1 cellular context compared by ENCODE assay signal in the genomic region with DNA sequence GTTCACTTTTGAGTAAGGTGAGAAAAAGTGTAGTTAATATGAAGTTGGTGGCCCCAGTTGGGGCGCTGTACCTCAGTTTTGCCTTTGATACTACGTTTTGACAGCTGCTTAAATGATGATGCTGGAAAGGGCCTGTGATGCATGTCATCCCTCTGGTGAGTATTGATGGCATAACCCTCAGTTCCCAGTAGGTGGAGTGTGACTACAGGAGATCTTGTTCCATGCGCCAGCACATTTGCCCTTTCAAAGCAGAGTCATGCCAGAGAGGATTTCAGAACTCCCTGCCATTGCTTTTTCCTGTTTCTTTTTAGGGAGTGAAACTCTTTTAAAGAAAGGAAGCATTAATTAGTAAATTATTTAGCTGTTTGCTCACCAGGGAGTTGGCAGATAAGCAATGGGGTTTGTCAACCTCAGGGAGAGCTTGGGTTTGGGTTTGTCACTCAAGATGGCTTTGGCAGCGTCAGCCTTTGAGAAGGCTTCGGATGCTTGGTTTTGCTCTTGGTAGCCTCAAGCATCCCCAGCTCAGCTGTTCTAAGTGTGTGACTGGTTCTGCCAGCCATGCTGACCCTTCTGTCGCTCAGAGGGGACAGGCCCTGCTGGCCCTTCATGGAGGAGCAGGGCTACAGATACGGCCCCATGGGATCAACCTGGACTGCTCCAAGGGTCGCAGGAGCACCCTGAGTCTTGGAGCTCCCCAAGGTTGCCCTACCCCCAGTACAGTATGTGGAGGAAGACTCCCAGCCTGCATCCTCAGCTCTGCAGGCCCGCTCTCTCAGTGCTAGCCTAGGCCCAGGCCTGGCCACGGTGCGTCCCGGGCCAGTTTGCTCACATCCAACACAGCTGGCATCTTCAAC.
A peak's percentile ranks its signal among the peaks of the same experiment; 100 is the strongest.
TF ChIP-seq lines count a peak whose summit lies in the region.

No MANE protein-coding gene starts in this region.

TF ChIP-seq in K562, 482 proteins besides CTCF, POLR2A, EP300 and RAD21 (continued from another document):
- TF ChIP-seq, protein P1, sequence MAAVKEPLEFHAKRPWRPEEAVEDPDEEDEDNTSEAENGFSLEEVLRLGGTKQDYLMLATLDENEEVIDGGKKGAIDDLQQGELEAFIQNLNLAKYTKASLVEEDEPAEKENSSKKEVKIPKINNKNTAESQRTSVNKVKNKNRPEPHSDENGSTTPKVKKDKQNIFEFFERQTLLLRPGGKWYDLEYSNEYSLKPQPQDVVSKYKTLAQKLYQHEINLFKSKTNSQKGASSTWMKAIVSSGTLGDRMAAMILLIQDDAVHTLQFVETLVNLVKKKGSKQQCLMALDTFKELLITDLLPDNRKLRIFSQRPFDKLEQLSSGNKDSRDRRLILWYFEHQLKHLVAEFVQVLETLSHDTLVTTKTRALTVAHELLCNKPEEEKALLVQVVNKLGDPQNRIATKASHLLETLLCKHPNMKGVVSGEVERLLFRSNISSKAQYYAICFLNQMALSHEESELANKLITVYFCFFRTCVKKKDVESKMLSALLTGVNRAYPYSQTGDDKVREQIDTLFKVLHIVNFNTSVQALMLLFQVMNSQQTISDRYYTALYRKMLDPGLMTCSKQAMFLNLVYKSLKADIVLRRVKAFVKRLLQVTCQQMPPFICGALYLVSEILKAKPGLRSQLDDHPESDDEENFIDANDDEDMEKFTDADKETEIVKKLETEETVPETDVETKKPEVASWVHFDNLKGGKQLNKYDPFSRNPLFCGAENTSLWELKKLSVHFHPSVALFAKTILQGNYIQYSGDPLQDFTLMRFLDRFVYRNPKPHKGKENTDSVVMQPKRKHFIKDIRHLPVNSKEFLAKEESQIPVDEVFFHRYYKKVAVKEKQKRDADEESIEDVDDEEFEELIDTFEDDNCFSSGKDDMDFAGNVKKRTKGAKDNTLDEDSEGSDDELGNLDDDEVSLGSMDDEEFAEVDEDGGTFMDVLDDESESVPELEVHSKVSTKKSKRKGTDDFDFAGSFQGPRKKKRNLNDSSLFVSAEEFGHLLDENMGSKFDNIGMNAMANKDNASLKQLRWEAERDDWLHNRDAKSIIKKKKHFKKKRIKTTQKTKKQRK (IDR thresholded peaks at IDR 0.05; ENCODE audit: borderline replicate concordance, low read depth, low read length): no peak
- TF ChIP-seq RCOR1 (IDR thresholded peaks at IDR 0.05; ENCODE audit: borderline replicate concordance in 1 of 2, low read depth in 2 of 2, low read length in 2 of 2) (peak in 1 of 2 experiments; percentile 25; a peak in 1 of 4 replicates), SMC3 (conservative IDR thresholded peaks at IDR 0.05; ENCODE audit: insufficient read depth, low read depth, low read length) (peak; percentile 67), RHOXF2B (CRISPR knock-in tag; conservative IDR thresholded peaks at IDR 0.05) (no peak), RB1 (IDR thresholded peaks at IDR 0.05; ENCODE audit: low read depth) (peak; percentile 23; the same call in 1 of the 2 replicates), NFE2 (IDR thresholded peaks at IDR 0.05; ENCODE audit: low read depth) (peak; percentile 50), MEIS2 (IDR thresholded peaks at IDR 0.05; ENCODE audit: partially characterized antibody) (peak; percentile 63), PPARD (CRISPR knock-in tag; IDR thresholded peaks at IDR 0.05) (no peak), CREM (IDR thresholded peaks at IDR 0.05; ENCODE audit: low read depth) (0 out of 2 replicates have a peak, but pooled peaks have one; percentile 24), ATF7 (IDR thresholded peaks at IDR 0.05) (no peak), YY1 (IDR thresholded peaks at IDR 0.05; ENCODE audit: borderline replicate concordance in 1 of 3, control insufficient read depth in 1 of 3, extremely low read depth in 1 of 3, insufficient read depth in 3 of 3, insufficient read length in 1 of 3, insufficient replicate concordance in 2 of 3, low read depth in 1 of 3, low read length in 2 of 3) (peak in 1 of 3 experiments; percentile 12), KLF16 (IDR thresholded peaks at IDR 0.05) (0 out of 2 replicates have a peak, but pooled peaks have one; percentile 21)
- TF ChIP-seq, protein P2, sequence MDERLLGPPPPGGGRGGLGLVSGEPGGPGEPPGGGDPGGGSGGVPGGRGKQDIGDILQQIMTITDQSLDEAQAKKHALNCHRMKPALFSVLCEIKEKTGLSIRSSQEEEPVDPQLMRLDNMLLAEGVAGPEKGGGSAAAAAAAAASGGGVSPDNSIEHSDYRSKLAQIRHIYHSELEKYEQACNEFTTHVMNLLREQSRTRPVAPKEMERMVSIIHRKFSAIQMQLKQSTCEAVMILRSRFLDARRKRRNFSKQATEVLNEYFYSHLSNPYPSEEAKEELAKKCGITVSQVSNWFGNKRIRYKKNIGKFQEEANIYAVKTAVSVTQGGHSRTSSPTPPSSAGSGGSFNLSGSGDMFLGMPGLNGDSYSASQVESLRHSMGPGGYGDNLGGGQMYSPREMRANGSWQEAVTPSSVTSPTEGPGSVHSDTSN (CRISPR knock-in tag; IDR thresholded peaks at IDR 0.05; ENCODE audit: low read depth): no peak
- TF ChIP-seq, protein P2 (tag; conservative IDR thresholded peaks at IDR 0.05; ENCODE audit: low read depth): peak; percentile 69
- TF ChIP-seq, protein P3, sequence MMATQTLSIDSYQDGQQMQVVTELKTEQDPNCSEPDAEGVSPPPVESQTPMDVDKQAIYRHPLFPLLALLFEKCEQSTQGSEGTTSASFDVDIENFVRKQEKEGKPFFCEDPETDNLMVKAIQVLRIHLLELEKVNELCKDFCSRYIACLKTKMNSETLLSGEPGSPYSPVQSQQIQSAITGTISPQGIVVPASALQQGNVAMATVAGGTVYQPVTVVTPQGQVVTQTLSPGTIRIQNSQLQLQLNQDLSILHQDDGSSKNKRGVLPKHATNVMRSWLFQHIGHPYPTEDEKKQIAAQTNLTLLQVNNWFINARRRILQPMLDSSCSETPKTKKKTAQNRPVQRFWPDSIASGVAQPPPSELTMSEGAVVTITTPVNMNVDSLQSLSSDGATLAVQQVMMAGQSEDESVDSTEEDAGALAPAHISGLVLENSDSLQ (IDR thresholded peaks at IDR 0.05): peak; percentile 56
- TF ChIP-seq, protein P4, sequence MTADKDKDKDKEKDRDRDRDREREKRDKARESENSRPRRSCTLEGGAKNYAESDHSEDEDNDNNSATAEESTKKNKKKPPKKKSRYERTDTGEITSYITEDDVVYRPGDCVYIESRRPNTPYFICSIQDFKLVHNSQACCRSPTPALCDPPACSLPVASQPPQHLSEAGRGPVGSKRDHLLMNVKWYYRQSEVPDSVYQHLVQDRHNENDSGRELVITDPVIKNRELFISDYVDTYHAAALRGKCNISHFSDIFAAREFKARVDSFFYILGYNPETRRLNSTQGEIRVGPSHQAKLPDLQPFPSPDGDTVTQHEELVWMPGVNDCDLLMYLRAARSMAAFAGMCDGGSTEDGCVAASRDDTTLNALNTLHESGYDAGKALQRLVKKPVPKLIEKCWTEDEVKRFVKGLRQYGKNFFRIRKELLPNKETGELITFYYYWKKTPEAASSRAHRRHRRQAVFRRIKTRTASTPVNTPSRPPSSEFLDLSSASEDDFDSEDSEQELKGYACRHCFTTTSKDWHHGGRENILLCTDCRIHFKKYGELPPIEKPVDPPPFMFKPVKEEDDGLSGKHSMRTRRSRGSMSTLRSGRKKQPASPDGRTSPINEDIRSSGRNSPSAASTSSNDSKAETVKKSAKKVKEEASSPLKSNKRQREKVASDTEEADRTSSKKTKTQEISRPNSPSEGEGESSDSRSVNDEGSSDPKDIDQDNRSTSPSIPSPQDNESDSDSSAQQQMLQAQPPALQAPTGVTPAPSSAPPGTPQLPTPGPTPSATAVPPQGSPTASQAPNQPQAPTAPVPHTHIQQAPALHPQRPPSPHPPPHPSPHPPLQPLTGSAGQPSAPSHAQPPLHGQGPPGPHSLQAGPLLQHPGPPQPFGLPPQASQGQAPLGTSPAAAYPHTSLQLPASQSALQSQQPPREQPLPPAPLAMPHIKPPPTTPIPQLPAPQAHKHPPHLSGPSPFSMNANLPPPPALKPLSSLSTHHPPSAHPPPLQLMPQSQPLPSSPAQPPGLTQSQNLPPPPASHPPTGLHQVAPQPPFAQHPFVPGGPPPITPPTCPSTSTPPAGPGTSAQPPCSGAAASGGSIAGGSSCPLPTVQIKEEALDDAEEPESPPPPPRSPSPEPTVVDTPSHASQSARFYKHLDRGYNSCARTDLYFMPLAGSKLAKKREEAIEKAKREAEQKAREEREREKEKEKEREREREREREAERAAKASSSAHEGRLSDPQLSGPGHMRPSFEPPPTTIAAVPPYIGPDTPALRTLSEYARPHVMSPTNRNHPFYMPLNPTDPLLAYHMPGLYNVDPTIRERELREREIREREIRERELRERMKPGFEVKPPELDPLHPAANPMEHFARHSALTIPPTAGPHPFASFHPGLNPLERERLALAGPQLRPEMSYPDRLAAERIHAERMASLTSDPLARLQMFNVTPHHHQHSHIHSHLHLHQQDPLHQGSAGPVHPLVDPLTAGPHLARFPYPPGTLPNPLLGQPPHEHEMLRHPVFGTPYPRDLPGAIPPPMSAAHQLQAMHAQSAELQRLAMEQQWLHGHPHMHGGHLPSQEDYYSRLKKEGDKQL (CRISPR knock-in tag; IDR thresholded peaks at IDR 0.05; ENCODE audit: borderline replicate concordance): no peak
